1 cellular context compared by ENCODE assay signal in genomic region chr19:50449236-50449899, GRCh38.
TF ChIP-seq lines count a peak whose summit lies in the region.

No MANE protein-coding gene starts in this region.

TF ChIP-seq in GM12878, 131 proteins besides CTCF, POLR2A, EP300 and RAD21:
- TF ChIP-seq IKZF1 (conservative IDR thresholded peaks at IDR 0.05): 0 out of 2 replicates have a peak, but pooled peaks have one; percentile 20
- no peak for TF ChIP-seq FOXK2 (IDR thresholded peaks at IDR 0.05)
- no peak for TF ChIP-seq CHD1 (IDR thresholded peaks at IDR 0.05; ENCODE audit: low read depth, low read length)
- no peak for TF ChIP-seq JUND (IDR thresholded peaks at IDR 0.05; ENCODE audit: low read depth, low read length)
